8 cellular contexts compared by ENCODE assay signal in the genomic region with DNA sequence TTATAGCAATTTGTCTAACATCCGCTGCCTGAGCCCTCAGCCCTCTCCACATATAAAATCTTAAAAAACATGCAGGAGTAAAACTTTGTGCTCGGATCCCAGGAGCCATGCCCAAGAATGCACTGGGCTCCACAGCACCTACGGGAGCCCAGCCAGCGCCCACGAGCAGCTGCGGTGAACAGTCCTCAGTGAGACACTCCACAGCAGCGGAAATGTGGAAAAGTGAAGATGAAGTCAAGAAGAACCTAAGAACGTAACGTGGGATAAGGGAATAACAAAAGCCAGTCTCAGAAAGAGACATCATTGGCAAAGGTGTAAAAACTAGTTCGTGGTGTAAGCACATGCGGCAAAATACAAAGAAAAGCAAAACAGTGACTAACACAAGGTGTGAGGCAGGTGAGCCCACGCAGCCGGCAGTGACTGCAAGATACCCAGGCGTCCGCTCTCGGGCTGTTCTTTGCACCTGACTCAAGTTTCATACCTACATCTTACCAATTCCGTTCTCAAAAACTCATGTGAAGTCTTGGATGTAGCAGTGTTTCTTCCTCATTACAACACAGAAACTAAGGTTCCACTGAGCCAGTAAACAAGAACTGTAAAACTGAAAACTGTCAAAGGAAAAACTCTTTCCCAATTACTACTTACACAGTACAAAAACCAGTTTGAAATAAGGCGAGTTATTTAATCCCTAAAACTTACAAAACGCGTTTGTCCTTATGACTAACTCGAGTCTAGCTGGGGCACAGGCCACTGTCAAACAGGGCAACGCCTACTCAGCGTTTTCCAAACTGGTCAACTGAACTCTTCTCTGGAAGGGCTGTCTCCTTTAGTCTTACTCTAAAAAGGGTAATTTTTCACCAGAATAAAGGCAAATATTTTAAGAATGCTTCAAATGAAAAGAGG. TPM values are rescaled to one million over a fixed set of nuclear protein-coding genes. Genes with fewer than 3 reads are reported as not detected.
DNase-seq lines count a peak whose midpoint lies in the region; ATAC-seq and TF ChIP-seq lines count a peak whose summit lies in the region.

No MANE protein-coding gene starts in this region.

- ATAC-seq in HCT116 (peak; percentile 16; the same call in 1 of the 2 replicates), T-helper 17 cell (peak; percentile 25), HG02870 (IDR thresholded peaks at IDR 0.05; ENCODE audit: unreplicated experiment) (no peak), GM19452 (IDR thresholded peaks at IDR 0.05; ENCODE audit: unreplicated experiment) (no peak)

- H3K4me1 Mint-ChIP-seq in T-helper 17 cell: peaks cover 42% of the 10 kb centered on the region
- H3K4me1 Mint-ChIP-seq in MCF 10A (ENCODE audit: insufficient read depth, unreplicated experiment): peaks cover 31% of the 10 kb centered on the region
- H3K4me1 Mint-ChIP-seq in mesothelial cell of epicardium: peaks cover 49% of the 10 kb centered on the region

- H3K4me3 Mint-ChIP-seq in T-helper 17 cell (peak overlapping the region; percentile 92), MCF 10A (ENCODE audit: unreplicated experiment) (peak overlapping the region; percentile 83), mesothelial cell of epicardium (peak overlapping the region; percentile 86)

- H3K79me2 ChIP-seq in HCT116 (ENCODE audit: insufficient read depth, low read length): peaks cover 88% of the 10 kb centered on the region

- H3K27me3 ChIP-seq in HCT116 (ENCODE audit: insufficient read depth, low read length): no peaks in the 10 kb centered on the region

- no peak overlapping the region for H2AFZ ChIP-seq in HCT116 (ENCODE audit: low read depth, low read length, poor library complexity, severe bottlenecking)

- H3K4me1 ChIP-seq in HCT116 (ENCODE audit: control insufficient read depth in 1 of 2, insufficient read depth in 2 of 2, low read length in 2 of 2): peaks cover 31 to 49% of the 10 kb centered on the region in 2 experiments

- H3K36me3 Mint-ChIP-seq in T-helper 17 cell (ENCODE audit: low read depth): peaks cover 2% of the 10 kb centered on the region
- peaks cover 33% of the 10 kb centered on the region for H3K36me3 Mint-ChIP-seq in MCF 10A (ENCODE audit: insufficient read depth, unreplicated experiment)
- peaks cover 21% of the 10 kb centered on the region for H3K36me3 Mint-ChIP-seq in mesothelial cell of epicardium

- CTCF ChIA-PET in HCT116 (lab: Charles Lee): interaction anchor here (1.1 kb wide), 1 partner anchor 15 kb away, joined by 5 read pairs; no protein-coding TSS in a partner anchor
- CTCF ChIA-PET in MCF 10A (lab: Yijun Ruan, JAX): interaction anchor here (0.6 to 1.0 kb wide), 2 partner anchors 40 to 61 kb away, joined by 4 to 5 read pairs; no protein-coding TSS in a partner anchor

- intact Hi-C loops in HCT116 (cut with micrococcal nuclease): no loop called here
- intact Hi-C loops in MCF 10A (cut with micrococcal nuclease): loop anchor here (1.0 to 2.0 kb wide), 3 partner anchors 41 to 55 kb away; partner anchors contain the start of gene UBAC1

- no peak for TF ChIP-seq RAD21 in HCT116 (IDR thresholded peaks at IDR 0.05; ENCODE audit: low read depth)

- peak overlapping the region; percentile 78 for H3K27ac ChIP-seq in HCT116 (ENCODE audit: low read depth, low read length)

- TSS peak; percentile 38 for BruUV-seq in HCT116 (replicated peaks; lab: Mats Ljungman, UMichigan)
- TSS peak; percentile 29 for BruUV-seq in MCF 10A (replicated peaks; lab: Mats Ljungman, UMichigan)

- RAD21 ChIA-PET in HCT116 (lab: Charles Lee; ENCODE audit: low non-redundant PET in 1 of 2, low total read pairs in 2 of 2, uncharacterized antibody in 2 of 2, unreplicated experiment in 2 of 2): interaction anchor here (0.6 to 0.7 kb wide), 2 partner anchors 86 to 163 kb away, joined by 3 to 4 read pairs; no protein-coding TSS in a partner anchor

- H3K36me3 ChIP-seq in HCT116 (ENCODE audit: control insufficient read depth in 1 of 2, insufficient read depth in 2 of 2, low read length in 2 of 2): peaks cover 0 to 15% of the 10 kb centered on the region in 2 experiments; a peak in 1 of 4 replicates

- no peaks in the 10 kb centered on the region for H3K9me2 ChIP-seq in HCT116 (ENCODE audit: insufficient read depth)

- H3K4me2 ChIP-seq in HCT116 (ENCODE audit: low read length): peak overlapping the region; percentile 94

- POLR2A ChIA-PET in HCT116 (lab: Charles Lee) (no interaction called here), MCF 10A (lab: Yijun Ruan, JAX) (interaction anchor here (0.6 to 3.3 kb wide), 15 partner anchors 10 to 1853 kb away, joined by 3 to 39 read pairs (median 4); partner anchors contain the start of gene UBAC1)

- H3K4me3 ChIP-seq in HCT116 (replicated peaks in 1 of 2; ENCODE audit: low read depth in 1 of 2, low read length in 2 of 2): peak overlapping the region; percentile 63 to 79

- DNase-seq in HCT116 (ENCODE audit: low read depth, low spot score) (peak; percentile 53), T-helper 17 cell (no peak), MCF 10A (ENCODE audit: unreplicated experiment) (peak; percentile 76), mesothelial cell of epicardium (ENCODE audit: low spot score in 2 of 2, unreplicated experiment in 2 of 2) (no peak), NCI-H446 (lab: John Stamatoyannopoulos, UW) (no peak)
- peak; percentile 57 to 68 for DNase-seq in stimulated activated CD8-positive, alpha-beta memory T cell treated with anti-CD3 and anti-CD28 coated beads, Interleukin-7, amount 100 ng/mL, for 4 hours (ENCODE audit: low read depth in 2 of 2)

- no peak for TF ChIP-seq CTCF in HCT116 (IDR thresholded peaks at IDR 0.05 in 2 of 3, conservative IDR thresholded peaks at IDR 0.05 in 1 of 3; ENCODE audit: borderline replicate concordance in 1 of 3, insufficient read depth in 1 of 3, low read depth in 2 of 3, low read length in 2 of 3)
- TF ChIP-seq CTCF in MCF 10A (IDR thresholded peaks at IDR 0.05; ENCODE audit: unreplicated experiment): no peak
- no peak for TF ChIP-seq CTCF in mesothelial cell of epicardium (IDR thresholded peaks at IDR 0.05; ENCODE audit: unreplicated experiment)

- TF ChIP-seq POLR2A in HCT116 (IDR thresholded peaks at IDR 0.05; ENCODE audit: borderline replicate concordance, extremely low read depth, insufficient read depth, insufficient read length): no peak

- H3K27me3 Mint-ChIP-seq in T-helper 17 cell: no peaks in the 10 kb centered on the region
- H3K27me3 Mint-ChIP-seq in MCF 10A (ENCODE audit: insufficient read depth, unreplicated experiment): no peaks in the 10 kb centered on the region
- no peaks in the 10 kb centered on the region for H3K27me3 Mint-ChIP-seq in mesothelial cell of epicardium (ENCODE audit: low read depth)

- H3K9ac ChIP-seq in HCT116 (ENCODE audit: low read length): peak overlapping the region; percentile 75

- peaks cover 7% of the 10 kb centered on the region for H3K9me3 Mint-ChIP-seq in MCF 10A (ENCODE audit: unreplicated experiment)
- peaks cover 3% of the 10 kb centered on the region for H3K9me3 Mint-ChIP-seq in mesothelial cell of epicardium

- H3K9me3 ChIP-seq in HCT116 (ENCODE audit: control insufficient read depth in 1 of 2, insufficient read depth in 1 of 2, low read depth in 1 of 2, low read length in 2 of 2) (no peaks in the 10 kb centered on the region), T-helper 17 cell (ENCODE audit: control insufficient read depth, low read length, poor library complexity, severe bottlenecking) (no peaks in the 10 kb centered on the region)

- peaks cover 9% of the 10 kb centered on the region; the same call in 1 of the 2 replicates for H4K20me1 ChIP-seq in HCT116 (ENCODE audit: insufficient read depth)

- H3K27ac Mint-ChIP-seq in T-helper 17 cell (peak overlapping the region; percentile 90), MCF 10A (ENCODE audit: low read depth, unreplicated experiment) (peak overlapping the region; percentile 95), mesothelial cell of epicardium (peak overlapping the region; percentile 95)

TF ChIP-seq in HCT116, 20 proteins besides CTCF, POLR2A, EP300 and RAD21:
- 0 out of 2 replicates have a peak, but pooled peaks have one; percentile 27 for TF ChIP-seq SP1 (IDR thresholded peaks at IDR 0.05; ENCODE audit: low read depth)
- peak; percentile 73 for TF ChIP-seq EGR1 (IDR thresholded peaks at IDR 0.05; ENCODE audit: low read depth)
- no peak for TF ChIP-seq EZH2 (IDR thresholded peaks at IDR 0.05)
- TF ChIP-seq MAX (IDR thresholded peaks at IDR 0.05): peak; percentile 70
- no peak for TF ChIP-seq FOSL1 (IDR thresholded peaks at IDR 0.05; ENCODE audit: low read depth)
- peak; percentile 38 for TF ChIP-seq SIN3A (IDR thresholded peaks at IDR 0.05; ENCODE audit: low read depth)

RNA-seq across cellular contexts. Expression of gene CAMSAP1, which starts 1.7 kb away (rescaled TPM):
- total RNA-seq in HCT116 (2021; ENCODE audit: unreplicated experiment) (33.1 TPM), T-helper 17 cell (10 to 100 TPM; 32.6 to 39.3 TPM), MCF 10A (2022) (31.0 and 39.5 TPM in 2 replicates), mesothelial cell of epicardium (62.4 to 64.4 TPM (median 63.3 TPM) in 3 replicates)
- polyA plus RNA-seq in HCT116 (2012): 17.8 and 18.1 TPM in 2 replicates

RNA-seq across cellular contexts. Expression of gene UBAC1, which starts 55.5 kb away (rescaled TPM):
- total RNA-seq in HCT116 (2021; ENCODE audit: unreplicated experiment) (54.8 TPM), T-helper 17 cell (10 to 100 TPM; 23.2 to 23.7 TPM), MCF 10A (2022) (32.5 and 34.7 TPM in 2 replicates), mesothelial cell of epicardium (31.7 to 33.8 TPM (median 32.0 TPM) in 3 replicates)
- polyA plus RNA-seq in HCT116 (2012): 37.7 and 48.4 TPM in 2 replicates

Comparison
In these comparisons a context has a peak if more than half of its experiments do, and no peak if none do; other contexts are left out.
1. ATAC-seq: peak in HCT116 (single experiment) and T-helper 17 cell (single experiment); none in HG02870 (single experiment) and GM19452 (single experiment).
2. DNase-seq: peak in HCT116 (single experiment), MCF 10A (single experiment) and stimulated activated CD8-positive, alpha-beta memory T cell treated with anti-CD3 and anti-CD28 coated beads, Interleukin-7, amount 100 ng/mL, for 4 hours (2 of 2); none in T-helper 17 cell (0 of 3), mesothelial cell of epicardium (0 of 2) and NCI-H446 (0 of 2).
3. Peak in every context shown above with its lines, with median percentiles within 50 percentile points of each other: H3K27ac Mint-ChIP-seq and H3K4me3 Mint-ChIP-seq.